ENCODE assay signal across 8 cellular contexts in the genomic region with DNA sequence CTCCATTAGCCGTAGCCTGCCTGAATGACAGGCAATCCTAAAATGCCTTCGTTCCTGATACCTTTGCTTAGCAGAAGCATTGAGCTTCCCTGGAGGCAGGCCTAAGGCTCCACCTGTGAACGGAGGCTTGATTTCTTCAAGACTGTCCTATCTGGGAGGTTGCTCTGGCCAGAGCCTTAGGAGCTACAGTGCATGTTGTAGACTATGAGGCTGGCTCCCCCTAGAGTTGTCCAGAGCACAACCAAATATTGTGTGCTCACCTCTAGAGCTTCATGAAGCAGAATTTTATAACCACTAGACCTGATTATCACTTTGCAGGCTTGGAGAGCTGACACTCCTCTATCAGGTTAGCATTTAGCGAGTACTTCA.
DNase-seq lines count a peak whose midpoint lies in the region; ATAC-seq and TF ChIP-seq lines count a peak whose summit lies in the region.

No MANE protein-coding gene starts in this region.

- H3K36me3 ChIP-seq in DND-41 (ENCODE audit: insufficient read depth, low read length) (no peaks in the 10 kb centered on the region), esophagus muscularis mucosa (no peaks in the 10 kb centered on the region), neuronal stem cell (replicated peaks in 1 of 2; ENCODE audit: control insufficient read depth in 2 of 2, insufficient read depth in 2 of 2, low read length in 2 of 2) (no peaks in the 10 kb centered on the region)
- H3K36me3 ChIP-seq in CD8-positive, alpha-beta memory T cell (ENCODE audit: insufficient read depth, low read length), result no peaks in the 10 kb centered on the region

- H3K4me1 Mint-ChIP-seq in CD8-positive, alpha-beta memory T cell, result no peaks in the 10 kb centered on the region

- H2BK120ac ChIP-seq in neuronal stem cell (ENCODE audit: low read depth, low read length), result no peak overlapping the region

- H2BK12ac ChIP-seq in neuronal stem cell (ENCODE audit: low read length), result no peak overlapping the region

- no peak overlapping the region for H3K4ac ChIP-seq in neuronal stem cell (ENCODE audit: low read length)

- H3K27me3 ChIP-seq in DND-41 (ENCODE audit: insufficient read depth, low read length, poor library complexity) (peaks cover 5% of the 10 kb centered on the region), esophagus muscularis mucosa (no peaks in the 10 kb centered on the region), neuronal stem cell (ENCODE audit: control insufficient read depth in 3 of 3, insufficient read depth in 3 of 3, low read depth in 1 of 3, low read length in 3 of 3) (no peaks in the 10 kb centered on the region)
- H3K27me3 ChIP-seq in CD8-positive, alpha-beta memory T cell (ENCODE audit: insufficient read depth, low read length, poor library complexity, severe bottlenecking), result no peaks in the 10 kb centered on the region

- H4K91ac ChIP-seq in neuronal stem cell (ENCODE audit: low read depth, low read length, poor library complexity), result no peak overlapping the region

- peaks cover 7 to 9% of the 10 kb centered on the region in 2 donors for H3K27me3 Mint-ChIP-seq in CD8-positive, alpha-beta memory T cell

- H4K8ac ChIP-seq in neuronal stem cell (ENCODE audit: low read depth, low read length), result no peak overlapping the region

- no peaks in the 10 kb centered on the region for H3K4me1 ChIP-seq in DND-41 (ENCODE audit: insufficient read depth, low read length)
- peaks cover 0 to 15% (median 13%) of the 10 kb centered on the region in 4 donors for H3K4me1 ChIP-seq in esophagus muscularis mucosa
- peaks cover 0 to 2% of the 10 kb centered on the region in 2 donors for H3K4me1 ChIP-seq in neuronal stem cell (ENCODE audit: control insufficient read depth in 2 of 2, insufficient read depth in 1 of 2, low read depth in 1 of 2, low read length in 2 of 2)
- no peaks in the 10 kb centered on the region for H3K4me1 ChIP-seq in CD8-positive, alpha-beta memory T cell (ENCODE audit: insufficient read depth, low read length)

- H3K9me3 Mint-ChIP-seq in CD8-positive, alpha-beta memory T cell, result no peaks in the 10 kb centered on the region

- H3K9me3 ChIP-seq in DND-41 (ENCODE audit: insufficient read depth, low read length, severe bottlenecking), result no peaks in the 10 kb centered on the region
- no peaks in the 10 kb centered on the region for H3K9me3 ChIP-seq in esophagus muscularis mucosa
- no peaks in the 10 kb centered on the region for H3K9me3 ChIP-seq in neuronal stem cell (replicated peaks in 1 of 2; ENCODE audit: control insufficient read depth in 2 of 2, insufficient read depth in 1 of 2, low read depth in 1 of 2, low read length in 2 of 2)
- no peaks in the 10 kb centered on the region for H3K9me3 ChIP-seq in CD8-positive, alpha-beta memory T cell (ENCODE audit: low read length)

- H3K4me3 ChIP-seq in DND-41 (ENCODE audit: low read depth in 1 of 2, low read length in 2 of 2) (no peak overlapping the region), esophagus muscularis mucosa (no peak overlapping the region), neuronal stem cell (ENCODE audit: low read length in 2 of 2) (no peak overlapping the region)
- H3K4me3 ChIP-seq in CD8-positive, alpha-beta memory T cell (ENCODE audit: low read length), result no peak overlapping the region

- no peak for TF ChIP-seq POLR2A in esophagus muscularis mucosa (IDR thresholded peaks at IDR 0.05; ENCODE audit: low read depth)

- CTCF ChIA-PET in CD8-positive, alpha-beta memory T cell (lab: Charles Lee), result no interaction called here

- H3K36me3 Mint-ChIP-seq in CD8-positive, alpha-beta memory T cell, result no peaks in the 10 kb centered on the region

- H3K27ac ChIP-seq in DND-41 (ENCODE audit: low read length) (no peak overlapping the region), esophagus muscularis mucosa (replicated peaks in 1 of 4) (peak overlapping the region in 3 of 4 donors; percentile 15 to 57 (median 20)), neuronal stem cell (replicated peaks; ENCODE audit: low read length) (no peak overlapping the region)
- H3K27ac ChIP-seq in CD8-positive, alpha-beta memory T cell (ENCODE audit: low read depth, low read length), result no peak overlapping the region

- no peak for TF ChIP-seq EP300 in esophagus muscularis mucosa (IDR thresholded peaks at IDR 0.05)

- H2AFZ ChIP-seq in DND-41 (ENCODE audit: low read depth, low read length), result no peak overlapping the region
- H2AFZ ChIP-seq in neuronal stem cell (ENCODE audit: low read length), result no peak overlapping the region

- no peaks in the 10 kb centered on the region for H4K20me1 ChIP-seq in DND-41 (ENCODE audit: insufficient read depth, low read length)

- TF ChIP-seq CTCF in DND-41 (IDR thresholded peaks at IDR 0.05; ENCODE audit: borderline replicate concordance, extremely low read depth, low read length, poor library complexity, severe bottlenecking) (peak; percentile 29), esophagus muscularis mucosa (IDR thresholded peaks at IDR 0.05) (no peak)

- no peak overlapping the region for H3K4me3 Mint-ChIP-seq in CD8-positive, alpha-beta memory T cell

- DNase-seq in DND-41 (no peak), NCI-H69 (lab: John Stamatoyannopoulos, UW) (peak; percentile 10), esophagus muscularis mucosa (ENCODE audit: extremely low spot score) (peak; percentile 60), neuronal stem cell (ENCODE audit: low spot score) (peak; percentile 15), NCI-H1105 treated with DMSO at 0.1 percent for 48 hours (lab: John Stamatoyannopoulos, UW) (no peak), GM19240 (ENCODE audit: insufficient read length, low spot score) (no peak), NCI-H345 treated with DMSO at 0.1 percent for 48 hours (lab: John Stamatoyannopoulos, UW; ENCODE audit: unreplicated experiment) (no peak)
- DNase-seq in CD8-positive, alpha-beta memory T cell, result no peak

- 76% methylated on average over 2 of the region's 4 CpGs for WGBS in esophagus muscularis mucosa
- no CpG with 5 or more reads among the region's 4 CpGs for WGBS in neuronal stem cell (ENCODE audit: extremely low coverage in 2 of 2, insufficient read length in 2 of 2, insufficient replicate concordance in 1 of 2), 2 donors

- H3K79me2 ChIP-seq in DND-41 (ENCODE audit: insufficient read depth, low read length), result no peaks in the 10 kb centered on the region

- H2BK15ac ChIP-seq in neuronal stem cell (ENCODE audit: low read length), result no peak overlapping the region

- H3K27ac Mint-ChIP-seq in CD8-positive, alpha-beta memory T cell, result no peak overlapping the region

- H2BK5ac ChIP-seq in neuronal stem cell (ENCODE audit: low read length), result no peak overlapping the region

- H3K79me1 ChIP-seq in neuronal stem cell (ENCODE audit: low read depth, low read length), result no peaks in the 10 kb centered on the region

- H3K4me2 ChIP-seq in DND-41 (ENCODE audit: insufficient read depth, low read length) (no peak overlapping the region), neuronal stem cell (ENCODE audit: insufficient read depth, low read length, poor library complexity, severe bottlenecking) (no peak overlapping the region)

- H3K9ac ChIP-seq in DND-41 (ENCODE audit: low read depth, low read length), result no peak overlapping the region
- H3K9ac ChIP-seq in neuronal stem cell (ENCODE audit: low read depth, low read length, poor library complexity), result no peak overlapping the region

- H2AK5ac ChIP-seq in neuronal stem cell (ENCODE audit: low read depth, low read length), result no peak overlapping the region

- no peak overlapping the region for H3K23ac ChIP-seq in neuronal stem cell (ENCODE audit: low read depth, low read length, poor library complexity)

- intact Hi-C loops in esophagus muscularis mucosa (cut with DNase I), result no loop called here

- no peak overlapping the region for H3K18ac ChIP-seq in neuronal stem cell (ENCODE audit: low read length)

- no peak for ATAC-seq in DND-41 (ENCODE audit: insufficient read depth, low read depth)

- POLR2A ChIA-PET in CD8-positive, alpha-beta memory T cell (lab: Charles Lee), result no interaction called here

- no peak overlapping the region for H3K14ac ChIP-seq in neuronal stem cell (ENCODE audit: low read length)

Comparison
In these comparisons a context has a peak if more than half of its experiments do, and no peak if none do; other contexts are left out.
1. DNase-seq: peak in NCI-H69 (single experiment), esophagus muscularis mucosa (single experiment) and neuronal stem cell (single experiment); none in DND-41 (single experiment), NCI-H1105 treated with DMSO at 0.1 percent for 48 hours (single experiment), GM19240 (single experiment), NCI-H345 treated with DMSO at 0.1 percent for 48 hours (single experiment) and CD8-positive, alpha-beta memory T cell (0 of 5).
2. H3K27ac ChIP-seq: peak in esophagus muscularis mucosa (3 of 4); none in DND-41 (single experiment), neuronal stem cell (single experiment) and CD8-positive, alpha-beta memory T cell (single experiment).